10 cellular contexts compared by ENCODE assay signal in the genomic region with DNA sequence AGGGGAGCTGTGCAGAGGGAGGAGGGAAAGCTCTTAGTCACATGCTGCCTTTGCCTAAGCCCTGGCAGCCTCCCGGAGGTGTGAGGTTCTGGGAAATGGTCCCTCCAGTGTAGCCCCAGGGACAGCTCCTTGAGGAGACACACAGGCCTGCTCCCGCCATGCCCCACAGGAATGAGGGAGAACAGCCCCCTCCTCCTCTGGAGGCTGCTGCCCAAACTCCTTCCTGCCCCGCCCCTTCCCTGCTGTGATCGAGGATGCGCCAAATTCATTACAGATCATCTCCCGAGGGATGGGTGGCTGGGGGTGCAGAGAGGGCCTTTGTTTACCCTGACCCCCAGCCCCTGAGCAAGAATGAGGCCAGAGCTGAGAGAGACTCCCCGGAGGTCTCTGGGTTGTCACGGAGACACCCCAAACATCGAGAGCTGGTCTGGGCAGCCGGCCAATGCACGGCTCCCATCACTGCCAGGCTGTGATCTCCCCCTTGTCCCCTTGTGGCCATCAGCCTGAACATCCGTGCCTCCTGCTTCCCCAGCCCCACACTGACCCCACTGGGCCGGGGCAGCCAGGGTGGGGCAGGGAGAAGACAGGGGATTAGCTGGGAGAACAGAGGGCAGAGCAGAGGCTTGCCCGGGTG. TPM values are rescaled to one million over a fixed set of nuclear protein-coding genes. Genes with fewer than 3 reads are reported as not detected.
DNase-seq lines count a peak whose midpoint lies in the region; ATAC-seq and TF ChIP-seq lines count a peak whose summit lies in the region.
"Had no signal": no experiment of that assay in that cellular context is flagged by ENCODE, and none has a peak within 500 bp of the region (broad histone marks: within the 10 kb centered on the region; RNA-seq: fewer than 3 reads in every experiment).

No MANE protein-coding gene starts in this region.

- ATAC-seq in RWPE2 (ENCODE audit: low read depth): no peak; the same call in 2 of the 3 replicates
- peak; percentile 50 for ATAC-seq in sciatic nerve

- no peak overlapping the region for H3K27ac Mint-ChIP-seq in immature natural killer cell

- H3K9me3 ChIP-seq in RWPE2 (ENCODE audit: severe bottlenecking): no peaks in the 10 kb centered on the region
- H3K9me3 ChIP-seq: prostate gland had no signal

- H3K9me3 Mint-ChIP-seq in immature natural killer cell: no peaks in the 10 kb centered on the region

- DNase-seq in ELR (ENCODE audit: low read depth): peak; percentile 36
- DNase-seq in RWPE2 (ENCODE audit: low spot score): peak; percentile 52
- DNase-seq in fibroblast of the aortic adventitia (ENCODE audit: low read depth): peak; percentile 22
- no peak for DNase-seq in sciatic nerve (ENCODE audit: low spot score)
- no peak for DNase-seq in DMS153 (lab: John Stamatoyannopoulos, UW)
- no peak for DNase-seq in SHP77 (lab: John Stamatoyannopoulos, UW)
- no peak for DNase-seq in immature natural killer cell
- DNase-seq in GF-D8 (lab: John Stamatoyannopoulos, UW): no peak
- DNase-seq: foreskin melanocyte had no signal

- H3K27me3 Mint-ChIP-seq in immature natural killer cell (ENCODE audit: low read depth in 3 of 3): peaks cover 1 to 5% (median 4%) of the 10 kb centered on the region in 3 donors

- H3K27ac ChIP-seq in RWPE2 (ENCODE audit: poor library complexity, severe bottlenecking): no peak overlapping the region

- H3K4me3 ChIP-seq in RWPE2 (ENCODE audit: severe bottlenecking): no peak overlapping the region
- H3K4me3 ChIP-seq in fibroblast of the aortic adventitia (ENCODE audit: low read depth, low read length): no peak overlapping the region
- H3K4me3 ChIP-seq: prostate gland had no signal

- intact Hi-C loops in sciatic nerve (cut with DNase I): no loop called here

- peaks cover 13% of the 10 kb centered on the region for H3K4me1 ChIP-seq in RWPE2 (ENCODE audit: insufficient read depth, poor library complexity, severe bottlenecking)
- H3K4me1 ChIP-seq: prostate gland had no signal

- TF ChIP-seq CTCF in RWPE2 (IDR thresholded peaks at IDR 0.05; ENCODE audit: poor library complexity, severe bottlenecking) (no peak), fibroblast of the aortic adventitia (IDR thresholded peaks at IDR 0.05; ENCODE audit: insufficient read depth, low read length) (peak; percentile 6)

- H3K36me3 ChIP-seq in RWPE2 (ENCODE audit: low read depth): no peaks in the 10 kb centered on the region
- H3K36me3 ChIP-seq: prostate gland had no signal

- no peaks in the 10 kb centered on the region for H3K27me3 ChIP-seq in RWPE2 (ENCODE audit: insufficient read depth, poor library complexity, severe bottlenecking)

- no peaks in the 10 kb centered on the region for H3K4me1 Mint-ChIP-seq in immature natural killer cell

- no peaks in the 10 kb centered on the region for H3K36me3 Mint-ChIP-seq in immature natural killer cell

- no peak overlapping the region for H3K4me3 Mint-ChIP-seq in immature natural killer cell

RNA-seq across cellular contexts. Expression of a gene that starts 8.4 kb away (rescaled TPM):
- total RNA-seq in fibroblast of the aortic adventitia (ENCODE audit: low replicate concordance) (0.09 and 1.3 TPM in 2 replicates), sciatic nerve (6.1 TPM)
- polyA plus RNA-seq in immature natural killer cell: under 1 TPM in 1 of 3 donors, not detected in 2; 0.10 TPM

RNA-seq across cellular contexts. Expression of a gene that starts 32.0 kb away (rescaled TPM):
- 4.1 and 19.4 TPM in 2 replicates for total RNA-seq in fibroblast of the aortic adventitia (ENCODE audit: low replicate concordance)
- 392 TPM for total RNA-seq in sciatic nerve
- polyA plus RNA-seq in immature natural killer cell: under 1 TPM in 1 of 3 donors, not detected in 2; 0.67 TPM

Comparison
In these comparisons a context has a peak if more than half of its experiments do, and no peak if none do; other contexts are left out.
1. DNase-seq: peak in ELR (single experiment), RWPE2 (single experiment) and fibroblast of the aortic adventitia (single experiment); none in sciatic nerve (single experiment), DMS153 (single experiment), SHP77 (0 of 2), immature natural killer cell (0 of 3) and GF-D8 (single experiment).
2. RNA of a gene that starts 32.0 kb away (total RNA-seq): 392 TPM in sciatic nerve (single experiment); 4.1 to 19.4 TPM in fibroblast of the aortic adventitia; every median in the first group is over 10 times any median in the second.